Comparison of ENCODE assay signal across 1 cellular context in genomic region chr2:70188460-70188859, GRCh38.
TF ChIP-seq lines count a peak whose summit lies in the region.

No MANE protein-coding gene starts in this region.

TF ChIP-seq in HepG2, 621 proteins besides CTCF, POLR2A, EP300 and RAD21 (continued from another document and continues in another):
- TF ChIP-seq, protein P1, sequence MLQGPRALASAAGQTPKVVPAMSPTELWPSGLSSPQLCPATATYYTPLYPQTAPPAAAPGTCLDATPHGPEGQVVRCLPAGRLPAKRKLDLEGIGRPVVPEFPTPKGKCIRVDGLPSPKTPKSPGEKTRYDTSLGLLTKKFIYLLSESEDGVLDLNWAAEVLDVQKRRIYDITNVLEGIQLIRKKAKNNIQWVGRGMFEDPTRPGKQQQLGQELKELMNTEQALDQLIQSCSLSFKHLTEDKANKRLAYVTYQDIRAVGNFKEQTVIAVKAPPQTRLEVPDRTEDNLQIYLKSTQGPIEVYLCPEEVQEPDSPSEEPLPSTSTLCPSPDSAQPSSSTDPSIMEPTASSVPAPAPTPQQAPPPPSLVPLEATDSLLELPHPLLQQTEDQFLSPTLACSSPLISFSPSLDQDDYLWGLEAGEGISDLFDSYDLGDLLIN (CRISPR knock-in tag; IDR thresholded peaks at IDR 0.05; ENCODE audit: borderline replicate concordance): no peak
- TF ChIP-seq ZNF276 (CRISPR knock-in tag; IDR thresholded peaks at IDR 0.05; ENCODE audit: low read depth): no peak
- TF ChIP-seq ZNF274 (CRISPR knock-in tag; IDR thresholded peaks at IDR 0.05): no peak
- TF ChIP-seq ZNF335 (CRISPR knock-in tag; IDR thresholded peaks at IDR 0.05): peak; percentile 52; the same call in 1 of the 2 replicates
- TF ChIP-seq, protein P2, sequence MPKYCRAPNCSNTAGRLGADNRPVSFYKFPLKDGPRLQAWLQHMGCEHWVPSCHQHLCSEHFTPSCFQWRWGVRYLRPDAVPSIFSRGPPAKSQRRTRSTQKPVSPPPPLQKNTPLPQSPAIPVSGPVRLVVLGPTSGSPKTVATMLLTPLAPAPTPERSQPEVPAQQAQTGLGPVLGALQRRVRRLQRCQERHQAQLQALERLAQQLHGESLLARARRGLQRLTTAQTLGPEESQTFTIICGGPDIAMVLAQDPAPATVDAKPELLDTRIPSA (CRISPR knock-in tag; IDR thresholded peaks at IDR 0.05; ENCODE audit: borderline replicate concordance): no peak
- TF ChIP-seq YEATS4 (CRISPR knock-in tag; IDR thresholded peaks at IDR 0.05; ENCODE audit: borderline replicate concordance): peak; percentile 64
- peak; percentile 90 for TF ChIP-seq HMG20A (CRISPR knock-in tag; IDR thresholded peaks at IDR 0.05; ENCODE audit: borderline replicate concordance)
- no peak for TF ChIP-seq CBX5 (CRISPR knock-in tag; IDR thresholded peaks at IDR 0.05; ENCODE audit: borderline replicate concordance)
- TF ChIP-seq ERF (CRISPR knock-in tag; IDR thresholded peaks at IDR 0.05): no peak
- TF ChIP-seq POGZ (CRISPR knock-in tag; IDR thresholded peaks at IDR 0.05): peak; percentile 51; the same call in 1 of the 2 replicates
- no peak for TF ChIP-seq ZNF143 (CRISPR knock-in tag; IDR thresholded peaks at IDR 0.05)
- no peak for TF ChIP-seq NR1H2 (CRISPR knock-in tag; IDR thresholded peaks at IDR 0.05; ENCODE audit: borderline replicate concordance, low read depth)
- no peak for TF ChIP-seq THAP9 (CRISPR knock-in tag; IDR thresholded peaks at IDR 0.05; ENCODE audit: borderline replicate concordance)
- no peak for TF ChIP-seq SALL2 (CRISPR knock-in tag; IDR thresholded peaks at IDR 0.05)
- TF ChIP-seq, protein P3, sequence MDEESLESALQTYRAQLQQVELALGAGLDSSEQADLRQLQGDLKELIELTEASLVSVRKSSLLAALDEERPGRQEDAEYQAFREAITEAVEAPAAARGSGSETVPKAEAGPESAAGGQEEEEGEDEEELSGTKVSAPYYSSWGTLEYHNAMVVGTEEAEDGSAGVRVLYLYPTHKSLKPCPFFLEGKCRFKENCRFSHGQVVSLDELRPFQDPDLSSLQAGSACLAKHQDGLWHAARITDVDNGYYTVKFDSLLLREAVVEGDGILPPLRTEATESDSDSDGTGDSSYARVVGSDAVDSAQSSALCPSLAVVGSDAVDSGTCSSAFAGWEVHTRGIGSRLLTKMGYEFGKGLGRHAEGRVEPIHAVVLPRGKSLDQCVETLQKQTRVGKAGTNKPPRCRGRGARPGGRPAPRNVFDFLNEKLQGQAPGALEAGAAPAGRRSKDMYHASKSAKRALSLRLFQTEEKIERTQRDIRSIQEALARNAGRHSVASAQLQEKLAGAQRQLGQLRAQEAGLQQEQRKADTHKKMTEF (CRISPR knock-in tag; IDR thresholded peaks at IDR 0.05): peak; percentile 57; the same call in 1 of the 2 replicates
- TF ChIP-seq SAFB2 (CRISPR knock-in tag; IDR thresholded peaks at IDR 0.05; ENCODE audit: borderline replicate concordance, low read depth): no peak
- TF ChIP-seq EHMT2 (IDR thresholded peaks at IDR 0.05; ENCODE audit: borderline replicate concordance, low read depth, low read length): peak; percentile 39; the same call in 1 of the 2 replicates
- TF ChIP-seq MBD4 (IDR thresholded peaks at IDR 0.05; ENCODE audit: borderline replicate concordance, low read length): 0 out of 2 replicates have a peak, but pooled peaks have one; percentile 49
- TF ChIP-seq, protein P4, sequence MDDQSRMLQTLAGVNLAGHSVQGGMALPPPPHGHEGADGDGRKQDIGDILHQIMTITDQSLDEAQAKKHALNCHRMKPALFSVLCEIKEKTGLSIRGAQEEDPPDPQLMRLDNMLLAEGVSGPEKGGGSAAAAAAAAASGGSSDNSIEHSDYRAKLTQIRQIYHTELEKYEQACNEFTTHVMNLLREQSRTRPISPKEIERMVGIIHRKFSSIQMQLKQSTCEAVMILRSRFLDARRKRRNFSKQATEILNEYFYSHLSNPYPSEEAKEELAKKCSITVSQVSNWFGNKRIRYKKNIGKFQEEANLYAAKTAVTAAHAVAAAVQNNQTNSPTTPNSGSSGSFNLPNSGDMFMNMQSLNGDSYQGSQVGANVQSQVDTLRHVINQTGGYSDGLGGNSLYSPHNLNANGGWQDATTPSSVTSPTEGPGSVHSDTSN (CRISPR knock-in tag; IDR thresholded peaks at IDR 0.05; ENCODE audit: borderline replicate concordance): no peak
- TF ChIP-seq POLR2AphosphoS5 (IDR thresholded peaks at IDR 0.05; ENCODE audit: low read depth, low read length): no peak
- TF ChIP-seq NFIC (IDR thresholded peaks at IDR 0.05; ENCODE audit: low read length): peak; percentile 96
- TF ChIP-seq TFE3 (CRISPR knock-in tag; IDR thresholded peaks at IDR 0.05): peak; percentile 62; the same call in 1 of the 2 replicates
- TF ChIP-seq, protein P5, sequence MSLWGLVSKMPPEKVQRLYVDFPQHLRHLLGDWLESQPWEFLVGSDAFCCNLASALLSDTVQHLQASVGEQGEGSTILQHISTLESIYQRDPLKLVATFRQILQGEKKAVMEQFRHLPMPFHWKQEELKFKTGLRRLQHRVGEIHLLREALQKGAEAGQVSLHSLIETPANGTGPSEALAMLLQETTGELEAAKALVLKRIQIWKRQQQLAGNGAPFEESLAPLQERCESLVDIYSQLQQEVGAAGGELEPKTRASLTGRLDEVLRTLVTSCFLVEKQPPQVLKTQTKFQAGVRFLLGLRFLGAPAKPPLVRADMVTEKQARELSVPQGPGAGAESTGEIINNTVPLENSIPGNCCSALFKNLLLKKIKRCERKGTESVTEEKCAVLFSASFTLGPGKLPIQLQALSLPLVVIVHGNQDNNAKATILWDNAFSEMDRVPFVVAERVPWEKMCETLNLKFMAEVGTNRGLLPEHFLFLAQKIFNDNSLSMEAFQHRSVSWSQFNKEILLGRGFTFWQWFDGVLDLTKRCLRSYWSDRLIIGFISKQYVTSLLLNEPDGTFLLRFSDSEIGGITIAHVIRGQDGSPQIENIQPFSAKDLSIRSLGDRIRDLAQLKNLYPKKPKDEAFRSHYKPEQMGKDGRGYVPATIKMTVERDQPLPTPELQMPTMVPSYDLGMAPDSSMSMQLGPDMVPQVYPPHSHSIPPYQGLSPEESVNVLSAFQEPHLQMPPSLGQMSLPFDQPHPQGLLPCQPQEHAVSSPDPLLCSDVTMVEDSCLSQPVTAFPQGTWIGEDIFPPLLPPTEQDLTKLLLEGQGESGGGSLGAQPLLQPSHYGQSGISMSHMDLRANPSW (CRISPR knock-in tag; IDR thresholded peaks at IDR 0.05; ENCODE audit: borderline replicate concordance): peak; percentile 68; the same call in 1 of the 2 replicates
- no peak for TF ChIP-seq ZNF557 (CRISPR knock-in tag; IDR thresholded peaks at IDR 0.05)
- TF ChIP-seq ZNF432 (CRISPR knock-in tag; IDR thresholded peaks at IDR 0.05; ENCODE audit: borderline replicate concordance): no peak
- no peak for TF ChIP-seq ZNF207 (IDR thresholded peaks at IDR 0.05; ENCODE audit: borderline replicate concordance)
- peak; percentile 76 for TF ChIP-seq HDAC2 (CRISPR knock-in tag; IDR thresholded peaks at IDR 0.05)
- TF ChIP-seq SMC3 (IDR thresholded peaks at IDR 0.05; ENCODE audit: low read length): no peak
- no peak for TF ChIP-seq ZNF776 (CRISPR knock-in tag; IDR thresholded peaks at IDR 0.05)
- TF ChIP-seq, protein P6, sequence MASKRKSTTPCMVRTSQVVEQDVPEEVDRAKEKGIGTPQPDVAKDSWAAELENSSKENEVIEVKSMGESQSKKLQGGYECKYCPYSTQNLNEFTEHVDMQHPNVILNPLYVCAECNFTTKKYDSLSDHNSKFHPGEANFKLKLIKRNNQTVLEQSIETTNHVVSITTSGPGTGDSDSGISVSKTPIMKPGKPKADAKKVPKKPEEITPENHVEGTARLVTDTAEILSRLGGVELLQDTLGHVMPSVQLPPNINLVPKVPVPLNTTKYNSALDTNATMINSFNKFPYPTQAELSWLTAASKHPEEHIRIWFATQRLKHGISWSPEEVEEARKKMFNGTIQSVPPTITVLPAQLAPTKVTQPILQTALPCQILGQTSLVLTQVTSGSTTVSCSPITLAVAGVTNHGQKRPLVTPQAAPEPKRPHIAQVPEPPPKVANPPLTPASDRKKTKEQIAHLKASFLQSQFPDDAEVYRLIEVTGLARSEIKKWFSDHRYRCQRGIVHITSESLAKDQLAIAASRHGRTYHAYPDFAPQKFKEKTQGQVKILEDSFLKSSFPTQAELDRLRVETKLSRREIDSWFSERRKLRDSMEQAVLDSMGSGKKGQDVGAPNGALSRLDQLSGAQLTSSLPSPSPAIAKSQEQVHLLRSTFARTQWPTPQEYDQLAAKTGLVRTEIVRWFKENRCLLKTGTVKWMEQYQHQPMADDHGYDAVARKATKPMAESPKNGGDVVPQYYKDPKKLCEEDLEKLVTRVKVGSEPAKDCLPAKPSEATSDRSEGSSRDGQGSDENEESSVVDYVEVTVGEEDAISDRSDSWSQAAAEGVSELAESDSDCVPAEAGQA (IDR thresholded peaks at IDR 0.05; ENCODE audit: low read depth): no peak
- TF ChIP-seq, protein P6 (CRISPR knock-in tag; IDR thresholded peaks at IDR 0.05; ENCODE audit: borderline replicate concordance): no peak
- TF ChIP-seq, protein P7, sequence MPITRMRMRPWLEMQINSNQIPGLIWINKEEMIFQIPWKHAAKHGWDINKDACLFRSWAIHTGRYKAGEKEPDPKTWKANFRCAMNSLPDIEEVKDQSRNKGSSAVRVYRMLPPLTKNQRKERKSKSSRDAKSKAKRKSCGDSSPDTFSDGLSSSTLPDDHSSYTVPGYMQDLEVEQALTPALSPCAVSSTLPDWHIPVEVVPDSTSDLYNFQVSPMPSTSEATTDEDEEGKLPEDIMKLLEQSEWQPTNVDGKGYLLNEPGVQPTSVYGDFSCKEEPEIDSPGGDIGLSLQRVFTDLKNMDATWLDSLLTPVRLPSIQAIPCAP (CRISPR knock-in tag; IDR thresholded peaks at IDR 0.05; ENCODE audit: low read depth): no peak
- no peak for TF ChIP-seq ZSCAN25 (CRISPR knock-in tag; IDR thresholded peaks at IDR 0.05)
